17 cellular contexts compared by ENCODE assay signal in genomic region chr17:39351508-39351907, GRCh38.
"Had no signal": no experiment of that assay in that cellular context is flagged by ENCODE, and none has a peak within 500 bp of the region (broad histone marks: within the 10 kb centered on the region; RNA-seq: fewer than 3 reads in every experiment).

No MANE protein-coding gene starts in this region.

- H3K27me3 Mint-ChIP-seq: activated CD4-positive, alpha-beta memory T cell treated with anti-CD3 and anti-CD28 coated beads, Interleukin-2, amount 10 ng/mL, durations not matched to agents 7 days and 5 days; activated T-cell treated with anti-CD3 and anti-CD28 coated beads, Interleukin-2, amount 50 U/mL, for 24 hours; naive B cell had no signal

- H3K27ac ChIP-seq: cardiac muscle cell, esophagus squamous epithelium, lower lobe of right lung, ovary, right atrium auricular region had no signal

- H3K4me3 Mint-ChIP-seq: activated CD4-positive, alpha-beta memory T cell treated with anti-CD3 and anti-CD28 coated beads, Interleukin-2, amount 10 ng/mL, durations not matched to agents 7 days and 5 days; activated T-cell treated with anti-CD3 and anti-CD28 coated beads, Interleukin-2, amount 50 U/mL, for 24 hours had no signal

- H3K9me3 Mint-ChIP-seq: activated CD4-positive, alpha-beta memory T cell treated with anti-CD3 and anti-CD28 coated beads, Interleukin-2, amount 10 ng/mL, durations not matched to agents 7 days and 5 days; activated T-cell treated with anti-CD3 and anti-CD28 coated beads, Interleukin-2, amount 50 U/mL, for 24 hours; naive B cell had no signal

- H3K27me3 ChIP-seq: cardiac muscle cell, esophagus squamous epithelium, ovary, right atrium auricular region had no signal

- H3K4me1 Mint-ChIP-seq: activated CD4-positive, alpha-beta memory T cell treated with anti-CD3 and anti-CD28 coated beads, Interleukin-2, amount 10 ng/mL, durations not matched to agents 7 days and 5 days had no signal

- ATAC-seq: left cardiac atrium; lower lobe of right lung; stimulated activated naive CD8-positive, alpha-beta T cell treated with anti-CD3 and anti-CD28 coated beads, Interleukin-15, Interleukin-2, amounts not matched to agents 100 U/mL and 50 U/mL, for 24 hours had no signal

- H3K9me3 ChIP-seq: esophagus squamous epithelium, lower lobe of right lung, ovary, right atrium auricular region had no signal

- H3K27ac Mint-ChIP-seq: activated CD4-positive, alpha-beta memory T cell treated with anti-CD3 and anti-CD28 coated beads, Interleukin-2, amount 10 ng/mL, durations not matched to agents 7 days and 5 days; activated T-cell treated with anti-CD3 and anti-CD28 coated beads, Interleukin-2, amount 50 U/mL, for 24 hours had no signal

- H3K4me3 ChIP-seq: cardiac muscle cell, esophagus squamous epithelium, lower lobe of right lung, ovary, right atrium auricular region had no signal

- H3K36me3 Mint-ChIP-seq: naive B cell had no signal

- H3K36me3 ChIP-seq: cardiac muscle cell, esophagus squamous epithelium, lower lobe of right lung, ovary, right atrium auricular region had no signal

- DNase-seq: activated CD4-positive, alpha-beta memory T cell treated with anti-CD3 and anti-CD28 coated beads, Interleukin-2, amount 10 ng/mL, durations not matched to agents 7 days and 5 days; activated CD4-positive, CD25-positive, alpha-beta regulatory T cell treated with anti-CD3 and anti-CD28 coated beads, Interleukin-2, amount 50 U/mL, for 72 hours; activated naive CD4-positive, alpha-beta T cell treated with anti-CD3 and anti-CD28 coated beads, Interleukin-2, amount 50 U/mL, for 16 hours; activated T-cell treated with anti-CD3 and anti-CD28 coated beads, Interleukin-2, amount 50 U/mL, for 24 hours; esophagus squamous epithelium; hypothalamus; left cardiac atrium; lower lobe of right lung; midbrain; naive B cell; ovary; stimulated activated CD4-positive, alpha-beta T cell treated with anti-CD3 and anti-CD28 coated beads, Interleukin-15, amount 100 ng/mL, for 24 hours; stimulated activated CD4-positive, alpha-beta T cell treated with anti-CD3 and anti-CD28 coated beads, Interleukin-4, amount 100 ng/mL, for 24 hours; stimulated activated naive CD8-positive, alpha-beta T cell treated with anti-CD3 and anti-CD28 coated beads, Interleukin-15, Interleukin-2, amounts not matched to agents 100 U/mL and 50 U/mL, for 24 hours; trophoblast cell had no signal
